ENCODE assay signal across 8 cellular contexts in genomic region chr7:152076324-152076821, GRCh38. TPM values are rescaled to one million over a fixed set of nuclear protein-coding genes. Genes with fewer than 3 reads are reported as not detected.
DNase-seq lines count a peak whose midpoint lies in the region; ATAC-seq and TF ChIP-seq lines count a peak whose summit lies in the region.
"Had no signal": no experiment of that assay in that cellular context is flagged by ENCODE, and none has a peak within 500 bp of the region (broad histone marks: within the 10 kb centered on the region; RNA-seq: fewer than 3 reads in every experiment).

No MANE protein-coding gene starts in this region.

- DNase-seq in GM06990 (ENCODE audit: extremely low read depth, insufficient read length) (no peak), LoVo (ENCODE audit: low spot score) (peak; percentile 41), dermis blood vessel endothelial cell (peak; percentile 43), nephron progenitor cell (peak; percentile 33)
- DNase-seq in activated CD8-positive, alpha-beta memory T cell treated with anti-CD3 and anti-CD28 coated beads for 24 hours = no peak

- H3K27ac Mint-ChIP-seq in nephron progenitor cell = no peak overlapping the region
- H3K27ac Mint-ChIP-seq: T-cell had no signal

- no peak overlapping the region for H3K4me3 Mint-ChIP-seq in nephron progenitor cell
- H3K4me3 Mint-ChIP-seq: T-cell had no signal

- H3K4me1 Mint-ChIP-seq in nephron progenitor cell = peaks cover 53% of the 10 kb centered on the region

- TF ChIP-seq CTCF in GM06990 (IDR thresholded peaks at IDR 0.05; ENCODE audit: insufficient read depth, low read length, poor library complexity, severe bottlenecking) (peak; percentile 31), nephron progenitor cell (IDR thresholded peaks at IDR 0.05) (peak; percentile 62)

- H3K36me3 Mint-ChIP-seq in nephron progenitor cell (ENCODE audit: low read depth) = peaks cover 6% of the 10 kb centered on the region

- H3K27me3 ChIP-seq in GM06990 (replicated peaks; ENCODE audit: control insufficient read depth, insufficient read depth, low read length) = no peaks in the 10 kb centered on the region

- H3K27me3 Mint-ChIP-seq in nephron progenitor cell (ENCODE audit: low read depth, poor library complexity) = no peaks in the 10 kb centered on the region
- H3K27me3 Mint-ChIP-seq: T-cell had no signal

- H3K36me3 ChIP-seq in GM06990 (ENCODE audit: control insufficient read depth, insufficient read depth, low read length) = no peaks in the 10 kb centered on the region

- no peaks in the 10 kb centered on the region for H3K9me3 Mint-ChIP-seq in nephron progenitor cell
- H3K9me3 Mint-ChIP-seq: T-cell had no signal

- no peak overlapping the region for H3K4me3 ChIP-seq in GM06990 (replicated peaks; ENCODE audit: low read depth, low read length)

- ATAC-seq in GM21423 (IDR thresholded peaks at IDR 0.05; ENCODE audit: unreplicated experiment) = no peak
- no peak for ATAC-seq in HG03457 (IDR thresholded peaks at IDR 0.05; ENCODE audit: unreplicated experiment)
- ATAC-seq: T-cell had no signal

RNA-seq across cellular contexts. Expression of gene GALNT11, which starts 50.9 kb away (rescaled TPM):
- 54.1 and 57.8 TPM in 2 replicates for total RNA-seq in dermis blood vessel endothelial cell

Comparison
In these comparisons a context has a peak if more than half of its experiments do, and no peak if none do; other contexts are left out.
1. DNase-seq: peak in LoVo (single experiment), dermis blood vessel endothelial cell (single experiment) and nephron progenitor cell (single experiment); none in GM06990 (single experiment) and activated CD8-positive, alpha-beta memory T cell treated with anti-CD3 and anti-CD28 coated beads for 24 hours (single experiment).